Comparison of ENCODE assay signal across 16 cellular contexts in the genomic region with DNA sequence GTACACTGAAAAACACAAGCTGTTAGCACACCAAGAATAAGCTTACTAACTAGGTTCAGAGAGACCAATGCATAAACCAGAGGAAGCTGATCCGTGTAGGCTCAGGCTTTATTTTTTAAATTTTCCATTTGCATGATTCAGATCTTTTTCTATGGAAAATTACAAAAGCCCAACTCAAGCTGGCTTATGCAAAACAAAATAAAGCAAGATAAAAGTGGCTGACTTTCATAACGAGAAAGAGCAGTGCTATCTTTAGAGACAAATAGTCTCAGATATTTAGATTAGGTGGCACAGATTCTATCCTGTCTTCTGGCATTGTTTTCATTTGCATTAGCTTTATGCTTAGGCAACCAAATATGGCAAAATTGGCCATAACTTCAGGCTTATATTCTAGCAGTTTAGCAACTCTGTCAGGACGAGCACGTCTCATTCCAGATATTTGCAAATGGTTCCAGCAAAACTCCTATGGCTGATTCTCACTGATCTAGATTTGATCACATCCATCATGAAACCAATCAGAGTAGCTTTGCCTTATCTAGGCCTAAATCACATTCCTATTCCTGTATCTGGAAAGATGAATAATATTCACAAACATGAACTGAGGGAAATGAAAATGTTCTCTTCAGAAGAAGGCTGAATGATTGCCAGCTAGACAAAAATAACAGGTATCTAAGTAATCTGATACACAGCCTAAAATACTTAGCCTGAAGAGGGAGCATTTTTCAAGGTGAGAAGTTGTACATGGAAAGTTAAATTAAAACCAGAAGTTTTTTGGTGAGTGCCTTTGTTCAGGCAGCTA.
A peak's percentile ranks its signal among the peaks of the same experiment; 100 is the strongest.
DNase-seq lines count a peak whose midpoint lies in the region; ATAC-seq and TF ChIP-seq lines count a peak whose summit lies in the region.
"Had no signal": no experiment of that assay in that cellular context is flagged by ENCODE, and none has a peak within 500 bp of the region (broad histone marks: within the 10 kb centered on the region; RNA-seq: fewer than 3 reads in every experiment).

No MANE protein-coding gene starts in this region.

- no peak for TF ChIP-seq CTCF in Peyer's patch (IDR thresholded peaks at IDR 0.05)

- no peaks in the 10 kb centered on the region for H3K27me3 ChIP-seq in Peyer's patch
- H3K27me3 ChIP-seq: neutrophil had no signal

- H3K4me3 ChIP-seq in Peyer's patch: no peak overlapping the region
- H3K4me3 ChIP-seq: GM23248 had no signal

- H3K9me3 ChIP-seq in Peyer's patch: no peaks in the 10 kb centered on the region
- H3K9me3 ChIP-seq: neutrophil had no signal

- H3K4me1 ChIP-seq in Peyer's patch: no peaks in the 10 kb centered on the region

- no peak overlapping the region for H3K27ac ChIP-seq in Peyer's patch
- H3K27ac ChIP-seq: GM23248, neutrophil had no signal

- no peaks in the 10 kb centered on the region for H3K36me3 ChIP-seq in Peyer's patch
- H3K36me3 ChIP-seq: neutrophil had no signal

- ATAC-seq in GM18517 (IDR thresholded peaks at IDR 0.05; ENCODE audit: unreplicated experiment): no peak
- no peak for ATAC-seq in HG03354 (IDR thresholded peaks at IDR 0.05; ENCODE audit: poor library complexity, severe bottlenecking, unreplicated experiment)
- ATAC-seq: WTC11 had no signal

- peak; percentile 4 for DNase-seq in Caki2 (ENCODE audit: low read depth)
- peak; percentile 32 for DNase-seq in M059J (ENCODE audit: low read depth)
- peak; percentile 9 for DNase-seq in astrocyte of the hippocampus (ENCODE audit: low read depth, low spot score)
- DNase-seq in kidney tubule cell (ENCODE audit: low spot score): peak; percentile 59
- no peak for DNase-seq in Peyer's patch
- no peak for DNase-seq in ureter (ENCODE audit: low spot score)
- DNase-seq: activated gamma-delta T cell; GM23248; midbrain; NCI-H1417 treated with DMSO at 0.1 percent for 48 hours; NCI-H446; stimulated activated CD4-positive, alpha-beta T cell treated with anti-CD3 and anti-CD28 coated beads, Interleukin-4, amount 100 ng/mL, for 4 hours had no signal

- TF ChIP-seq POLR2A in Peyer's patch (IDR thresholded peaks at IDR 0.05): no peak

- in situ Hi-C loops in Caki2 (cut with HindIII; ENCODE audit: low pct_unique_long_range_greater_than_20kb, low sequenced_read_pairs): no loop called here

Comparison
In these comparisons a context has a peak if more than half of its experiments do, and no peak if none do; other contexts are left out.
1. DNase-seq: peak in Caki2 (single experiment), M059J (single experiment), astrocyte of the hippocampus (single experiment) and kidney tubule cell (single experiment); none in Peyer's patch (0 of 3) and ureter (single experiment).